Comparison of ENCODE assay signal across 16 cellular contexts in the genomic region with DNA sequence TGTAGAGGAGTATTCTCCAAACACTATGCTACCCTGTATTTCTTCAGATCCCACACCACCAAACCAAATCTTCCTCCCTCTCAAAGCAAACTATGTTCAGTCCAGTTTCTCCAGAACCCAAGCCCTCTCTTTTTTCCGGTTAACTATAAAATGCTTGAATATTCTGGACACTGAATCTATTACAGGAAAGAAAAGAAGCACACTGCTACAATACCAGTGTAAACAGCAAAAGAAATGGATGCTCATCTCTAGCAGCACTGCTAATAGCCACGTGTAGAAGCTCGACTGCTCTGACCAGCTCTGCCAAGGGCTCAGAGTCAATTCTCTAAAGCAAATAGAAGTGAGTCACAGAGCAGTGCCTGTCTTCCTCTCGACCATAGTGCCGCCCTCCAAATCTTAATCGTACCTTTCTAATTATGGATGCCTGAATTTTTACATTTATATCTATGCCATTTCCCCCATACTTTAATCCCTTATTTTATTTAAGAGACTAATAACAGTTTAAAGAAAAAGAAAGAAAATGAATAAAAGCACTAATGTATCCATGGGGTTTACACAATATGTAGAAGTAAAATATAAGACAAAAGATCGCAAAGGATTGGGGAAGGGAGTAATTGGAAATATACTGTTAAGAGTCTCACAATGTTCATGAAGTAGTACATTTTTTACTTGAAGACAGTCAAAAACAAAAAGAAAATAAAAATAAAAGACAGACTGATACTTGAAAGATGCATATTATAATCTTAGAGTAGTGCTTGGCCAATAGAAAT.
DNase-seq lines count a peak whose midpoint lies in the region; ATAC-seq, FAIRE-seq and TF ChIP-seq lines count a peak whose summit lies in the region.
"Had no signal": no experiment of that assay in that cellular context is flagged by ENCODE, and none has a peak within 500 bp of the region (broad histone marks: within the 10 kb centered on the region; RNA-seq: fewer than 3 reads in every experiment).

No MANE protein-coding gene starts in this region.

- ATAC-seq in mucosa of descending colon = peak; percentile 63
- ATAC-seq in GM18868 (IDR thresholded peaks at IDR 0.05; ENCODE audit: unreplicated experiment) = no peak
- ATAC-seq: stimulated activated memory B cell treated with anti-CD40 and anti-IgM and Interleukin-4, amounts not matched to agents 10 μg/mL and 1 μg/mL and 100 μg/mL, for 72 hours had no signal

- H3K36me3 Mint-ChIP-seq in astrocyte (ENCODE audit: low read depth, unreplicated experiment) (peaks cover 25% of the 10 kb centered on the region), osteocyte (ENCODE audit: unreplicated experiment) (peaks cover 15% of the 10 kb centered on the region)

- FAIRE-seq in astrocyte (lab: Jason Lieb, UNC) = no peak
- FAIRE-seq: frontal cortex had no signal

- H3K4me1 Mint-ChIP-seq in astrocyte (ENCODE audit: low read depth, unreplicated experiment) (peaks cover 11% of the 10 kb centered on the region), osteocyte (ENCODE audit: unreplicated experiment) (no peaks in the 10 kb centered on the region)
- H3K4me1 Mint-ChIP-seq: immature natural killer cell had no signal

- no peak overlapping the region for H3K9ac ChIP-seq in astrocyte (ENCODE audit: low read length)

- no peaks in the 10 kb centered on the region for H3K79me2 ChIP-seq in astrocyte (ENCODE audit: insufficient read depth, low read length)

- H4K20me1 ChIP-seq in astrocyte (ENCODE audit: insufficient read depth, low read length) = no peaks in the 10 kb centered on the region

- H3K27ac Mint-ChIP-seq in astrocyte (ENCODE audit: unreplicated experiment) (no peak overlapping the region), osteocyte (ENCODE audit: unreplicated experiment) (no peak overlapping the region)
- H3K27ac Mint-ChIP-seq: immature natural killer cell; stimulated activated memory B cell treated with anti-CD40 and anti-IgM and Interleukin-4, amounts not matched to agents 10 μg/mL and 1 μg/mL and 100 μg/mL, for 72 hours; T-helper 2 cell treated with Interferon-gamma antibody and Interleukin-4, amounts not matched to agents 5 μg/mL and 100 μg/mL, for 36 hours had no signal

- no peaks in the 10 kb centered on the region for H3K9me3 ChIP-seq in astrocyte (ENCODE audit: insufficient read depth, low read depth, low read length)
- peaks cover 4% of the 10 kb centered on the region for H3K9me3 ChIP-seq in mucosa of descending colon

- no peak overlapping the region for H3K27ac ChIP-seq in astrocyte (ENCODE audit: low read depth, low read length)
- H3K27ac ChIP-seq: right atrium auricular region had no signal

- no peaks in the 10 kb centered on the region for H3K4me1 ChIP-seq in astrocyte (ENCODE audit: insufficient read depth, low read length)
- H3K4me1 ChIP-seq in mucosa of descending colon (ENCODE audit: low read depth) = no peaks in the 10 kb centered on the region
- H3K4me1 ChIP-seq: right atrium auricular region had no signal

- H3K4me3 ChIP-seq in astrocyte (ENCODE audit: insufficient read depth, low read depth, low read length) (no peak overlapping the region), mucosa of descending colon (no peak overlapping the region)
- H3K4me3 ChIP-seq: right atrium auricular region had no signal

- TF ChIP-seq CTCF in astrocyte (IDR thresholded peaks at IDR 0.05; ENCODE audit: insufficient read depth, low read depth, low read length) (no peak), mucosa of descending colon (IDR thresholded peaks at IDR 0.05) (no peak), osteocyte (IDR thresholded peaks at IDR 0.05) (no peak)

- H3K27me3 Mint-ChIP-seq in astrocyte (ENCODE audit: low read depth, unreplicated experiment) (no peaks in the 10 kb centered on the region), osteocyte (ENCODE audit: unreplicated experiment) (no peaks in the 10 kb centered on the region)
- H3K27me3 Mint-ChIP-seq: stimulated activated memory B cell treated with anti-CD40 and anti-IgM and Interleukin-4, amounts not matched to agents 10 μg/mL and 1 μg/mL and 100 μg/mL, for 72 hours had no signal

- no peak overlapping the region for H2AFZ ChIP-seq in astrocyte (ENCODE audit: low read depth, low read length)

- H3K9me3 Mint-ChIP-seq in astrocyte (ENCODE audit: unreplicated experiment) (peaks cover 2% of the 10 kb centered on the region), osteocyte (ENCODE audit: unreplicated experiment) (peaks cover 10% of the 10 kb centered on the region)
- H3K9me3 Mint-ChIP-seq: stimulated activated memory B cell treated with anti-CD40 and anti-IgM and Interleukin-4, amounts not matched to agents 10 μg/mL and 1 μg/mL and 100 μg/mL, for 72 hours had no signal

- intact Hi-C loops in mucosa of descending colon (cut with DNase I, micrococcal nuclease) = no loop called here

- DNase-seq in Daoy (ENCODE audit: low read depth) (peak; percentile 48), NCI-H2029 treated with DMSO at 0.1 percent for 48 hours (lab: John Stamatoyannopoulos, UW) (peak; percentile 67), astrocyte (ENCODE audit: low read depth) (peak; percentile 43), mucosa of descending colon (no peak), osteocyte (ENCODE audit: extremely low spot score, unreplicated experiment) (no peak)
- no peak for DNase-seq in effector CD4-positive, alpha-beta T cell
- DNase-seq: activated CD4-positive, alpha-beta T cell treated with anti-CD3 and anti-CD28 coated beads, Interleukin-2, amount 50 U/mL, for 1 hour; GF-D8; immature natural killer cell; Kasumi-1; stimulated activated CD4-positive, alpha-beta T cell treated with anti-CD3 and anti-CD28 coated beads, Interleukin-4, amount 100 ng/mL, for 4 hours had no signal

- no peaks in the 10 kb centered on the region for H3K27me3 ChIP-seq in astrocyte (ENCODE audit: insufficient read depth, low read length)
- H3K27me3 ChIP-seq: right atrium auricular region had no signal

- H3K36me3 ChIP-seq in astrocyte (ENCODE audit: insufficient read depth, low read length) (no peaks in the 10 kb centered on the region), mucosa of descending colon (ENCODE audit: low read depth) (no peaks in the 10 kb centered on the region)
- H3K36me3 ChIP-seq: right atrium auricular region had no signal

- H3K4me2 ChIP-seq in astrocyte (ENCODE audit: low read length) = no peak overlapping the region

- H3K4me3 Mint-ChIP-seq in astrocyte (ENCODE audit: unreplicated experiment) (no peak overlapping the region), osteocyte (ENCODE audit: unreplicated experiment) (no peak overlapping the region)
- H3K4me3 Mint-ChIP-seq: immature natural killer cell; stimulated activated memory B cell treated with anti-CD40 and anti-IgM and Interleukin-4, amounts not matched to agents 10 μg/mL and 1 μg/mL and 100 μg/mL, for 72 hours; T-helper 2 cell treated with Interferon-gamma antibody and Interleukin-4, amounts not matched to agents 5 μg/mL and 100 μg/mL, for 36 hours had no signal

Comparison
In these comparisons a context has a peak if more than half of its experiments do, and no peak if none do; other contexts are left out.
1. DNase-seq: peak in Daoy (single experiment), NCI-H2029 treated with DMSO at 0.1 percent for 48 hours (single experiment) and astrocyte (single experiment); none in mucosa of descending colon (0 of 3), effector CD4-positive, alpha-beta T cell (single experiment) and osteocyte (single experiment).